ENCODE assay signal across 24 cellular contexts in the genomic region with DNA sequence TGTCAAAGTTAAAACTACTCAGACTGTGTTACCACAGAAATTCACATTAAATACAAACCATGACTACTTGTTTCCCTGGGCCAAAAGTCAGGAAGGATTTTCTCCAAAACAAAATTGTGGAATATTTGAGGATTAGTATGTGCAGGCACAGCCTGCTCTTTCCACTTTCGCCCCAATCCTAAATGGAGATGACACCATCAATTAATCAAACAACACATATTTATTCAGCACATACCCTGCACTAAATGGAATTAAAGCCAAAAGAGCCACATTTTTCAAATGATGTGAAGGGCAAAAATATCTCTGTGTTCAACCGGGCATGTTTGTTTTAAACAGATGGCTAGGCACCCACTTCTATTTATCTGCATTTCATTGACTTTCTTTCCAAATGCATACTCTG.
"Had no signal": no experiment of that assay in that cellular context is flagged by ENCODE, and none has a peak within 500 bp of the region (broad histone marks: within the 10 kb centered on the region; RNA-seq: fewer than 3 reads in every experiment).

No MANE protein-coding gene starts in this region.

- H3K27ac ChIP-seq: brain microvascular endothelial cell, hepatocyte, neural progenitor cell, psoas muscle had no signal

- H3K36me3 ChIP-seq: brain microvascular endothelial cell, neural progenitor cell had no signal

- H3K4me3 ChIP-seq: coronary artery, hepatocyte, neural progenitor cell, psoas muscle had no signal

- DNase-seq: activated CD4-positive, alpha-beta memory T cell treated with anti-CD3 and anti-CD28 coated beads, Interleukin-2, amount 10 ng/mL, durations not matched to agents 7 days and 5 days; activated CD4-positive, alpha-beta T cell treated with anti-CD3 and anti-CD28 coated beads for 48 hours; activated CD4-positive, CD25-positive, alpha-beta regulatory T cell; activated CD8-positive, alpha-beta memory T cell treated with anti-CD3 and anti-CD28 coated beads, Interleukin-2, amount 10 ng/mL, durations not matched to agents 7 days and 5 days; activated naive CD4-positive, alpha-beta T cell treated with Interleukin-2 at 50 U/mL for 16 hours; activated naive CD8-positive, alpha-beta T cell treated with anti-CD3 and anti-CD28 coated beads, Interleukin-2, amount 10 ng/mL, durations not matched to agents 7 days and 5 days; brain microvascular endothelial cell; central memory CD4-positive, alpha-beta T cell; erythroblast; islet precursor cell; left colon; mammary epithelial cell; naive B cell; psoas muscle; right cardiac atrium; small intestine; stimulated activated CD4-positive, alpha-beta T cell treated with anti-CD3 and anti-CD28 coated beads, Interleukin-4, amount 100 ng/mL, for 1 hour; stimulated activated naive CD8-positive, alpha-beta T cell treated with anti-CD3 and anti-CD28 coated beads, Interleukin-15, amount 100 ng/mL, for 72 hours; T-helper 1 cell; T1000; trophoblast cell had no signal

- H3K9ac ChIP-seq: neural progenitor cell had no signal

- H3K9me3 ChIP-seq: psoas muscle had no signal

- H3K27me3 ChIP-seq: brain microvascular endothelial cell, hepatocyte, neural progenitor cell had no signal

- H2AFZ ChIP-seq: hepatocyte, neural progenitor cell had no signal

- H3K4me1 ChIP-seq: neural progenitor cell, psoas muscle had no signal

- H3K79me2 ChIP-seq: hepatocyte had no signal

- H3K4me2 ChIP-seq: hepatocyte, neural progenitor cell had no signal
